25 cellular contexts compared by ENCODE assay signal in genomic region chr6:157396026-157396425, GRCh38.
"Had no signal": no experiment of that assay in that cellular context is flagged by ENCODE, and none has a peak within 500 bp of the region (broad histone marks: within the 10 kb centered on the region; RNA-seq: fewer than 3 reads in every experiment).

No MANE protein-coding gene starts in this region.

- H3K27me3 ChIP-seq: breast epithelium, MG63, Peyer's patch had no signal

- DNase-seq: activated B cell treated with CpG ODN at 0.5 μM for 24 hours; activated CD4-positive, alpha-beta T cell treated with anti-CD3 and anti-CD28 coated beads for 1 hour; activated CD4-positive, alpha-beta T cell treated with anti-CD3 and anti-CD28 coated beads, Interleukin-2, amount 10 ng/mL, durations not matched to agents 24 days and 14 days; activated CD4-positive, alpha-beta T cell treated with anti-CD3 and anti-CD28 coated beads, Interleukin-2, amount 50 U/mL, for 48 hours; activated CD8-positive, alpha-beta memory T cell treated with anti-CD3 and anti-CD28 coated beads, Interleukin-2, amount 10 ng/mL, durations not matched to agents 7 days and 5 days; activated effector memory CD4-positive, alpha-beta T cell treated with Interleukin-2 at 50 U/mL for 16 hours; activated naive CD4-positive, alpha-beta T cell; activated T-cell treated with anti-CD3 and anti-CD28 coated beads, Interleukin-2, amount 50 U/mL, for 24 hours; aorta; MG63; MV-4-11; NCI-H1092 treated with DMSO at 0.1 percent for 48 hours; NCI-H1436; NCI-H1694 treated with DMSO at 0.1 percent for 48 hours; NCI-H2029 treated with DMSO at 0.1 percent for 48 hours; NCI-H510A treated with DMSO at 0.1 percent for 48 hours; NCI-H69; Peyer's patch; SHP77 treated with DMSO at 0.1 percent for 48 hours; T-helper 17 cell; T-helper 9 cell had no signal

- H3K4me3 Mint-ChIP-seq: activated B cell treated with CpG ODN at 0.5 μM for 24 hours; activated CD4-positive, alpha-beta T cell treated with anti-CD3 and anti-CD28 coated beads, Interleukin-2, amount 10 ng/mL, durations not matched to agents 24 days and 14 days; activated CD8-positive, alpha-beta memory T cell treated with anti-CD3 and anti-CD28 coated beads, Interleukin-2, amount 10 ng/mL, durations not matched to agents 7 days and 5 days; activated naive CD4-positive, alpha-beta T cell treated with anti-CD3 and anti-CD28 coated beads, Interleukin-2, amount 50 U/mL, for 24 hours; activated T-cell treated with anti-CD3 and anti-CD28 coated beads, Interleukin-2, amount 50 U/mL, for 24 hours; activated T-helper 1 cell treated with anti-CD3 and anti-CD28 coated beads, Interleukin-12 subunit alpha, Interleukin-12 subunit beta, Interleukin-2, Interleukin-4 antibody, amounts not matched to agents 30 ng/mL and 10 ng/mL and 1 ng/mL, durations not matched to agents 14 hours and 24 hours and 36 hours; T-helper 17 cell had no signal

- H3K27ac ChIP-seq: breast epithelium, Peyer's patch, RWPE1 had no signal

- ATAC-seq: activated CD8-positive, alpha-beta memory T cell treated with anti-CD3 and anti-CD28 coated beads, Interleukin-2, amount 10 ng/mL, durations not matched to agents 7 days and 5 days; T-helper 17 cell had no signal

- H3K4me1 ChIP-seq: breast epithelium, Peyer's patch had no signal

- H3K27me3 Mint-ChIP-seq: activated B cell treated with CpG ODN at 0.5 μM for 24 hours; activated CD4-positive, alpha-beta T cell treated with anti-CD3 and anti-CD28 coated beads, Interleukin-2, amount 10 ng/mL, durations not matched to agents 24 days and 14 days; activated CD8-positive, alpha-beta memory T cell treated with anti-CD3 and anti-CD28 coated beads, Interleukin-2, amount 10 ng/mL, durations not matched to agents 7 days and 5 days; activated naive CD4-positive, alpha-beta T cell treated with anti-CD3 and anti-CD28 coated beads, Interleukin-2, amount 50 U/mL, for 24 hours; activated T-cell treated with anti-CD3 and anti-CD28 coated beads, Interleukin-2, amount 50 U/mL, for 24 hours; T-helper 17 cell had no signal

- H3K4me1 Mint-ChIP-seq: activated naive CD4-positive, alpha-beta T cell treated with anti-CD3 and anti-CD28 coated beads, Interleukin-2, amount 50 U/mL, for 24 hours had no signal

- H3K27ac Mint-ChIP-seq: activated B cell treated with CpG ODN at 0.5 μM for 24 hours; activated CD4-positive, alpha-beta T cell treated with anti-CD3 and anti-CD28 coated beads, Interleukin-2, amount 10 ng/mL, durations not matched to agents 24 days and 14 days; activated CD8-positive, alpha-beta memory T cell treated with anti-CD3 and anti-CD28 coated beads, Interleukin-2, amount 10 ng/mL, durations not matched to agents 7 days and 5 days; activated naive CD4-positive, alpha-beta T cell treated with anti-CD3 and anti-CD28 coated beads, Interleukin-2, amount 50 U/mL, for 24 hours; activated T-cell treated with anti-CD3 and anti-CD28 coated beads, Interleukin-2, amount 50 U/mL, for 24 hours; activated T-helper 1 cell treated with anti-CD3 and anti-CD28 coated beads, Interleukin-12 subunit alpha, Interleukin-12 subunit beta, Interleukin-2, Interleukin-4 antibody, amounts not matched to agents 30 ng/mL and 10 ng/mL and 1 ng/mL, durations not matched to agents 14 hours and 24 hours and 36 hours; T-helper 17 cell had no signal

- H3K36me3 ChIP-seq: breast epithelium, MG63, Peyer's patch had no signal

- H3K4me3 ChIP-seq: breast epithelium, MG63, Peyer's patch had no signal
